Comparison of ENCODE assay signal across 27 cellular contexts in the genomic region with DNA sequence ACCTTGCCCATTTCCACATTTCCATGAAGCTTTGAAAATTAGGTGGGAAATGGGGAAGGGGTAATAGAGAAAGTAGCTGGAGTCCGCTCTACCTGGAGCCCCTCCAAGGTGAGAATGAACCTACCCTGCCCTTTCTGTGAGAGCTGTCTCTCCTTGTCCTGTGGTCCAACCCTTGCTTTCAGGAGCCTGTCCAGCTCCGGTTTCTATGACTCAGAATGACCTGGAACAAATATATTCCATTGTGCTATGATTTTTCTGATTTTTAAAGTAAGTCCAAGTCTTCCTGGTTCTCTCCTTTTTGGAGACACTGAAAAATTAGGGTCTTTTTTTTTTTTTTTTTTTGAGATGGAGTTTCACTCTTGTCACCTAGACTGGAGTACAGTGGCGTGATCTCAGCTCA.
"Had no signal": no experiment of that assay in that cellular context is flagged by ENCODE, and none has a peak within 500 bp of the region (broad histone marks: within the 10 kb centered on the region; RNA-seq: fewer than 3 reads in every experiment).

No MANE protein-coding gene starts in this region.

- H3K27ac ChIP-seq: coronary artery, esophagus squamous epithelium, neutrophil, pancreas, right lobe of liver, stomach, thyroid gland had no signal

- H3K4me1 ChIP-seq: esophagus squamous epithelium, pancreas, right lobe of liver, stomach, thyroid gland had no signal

- H3K9me3 ChIP-seq: mucosa of descending colon, neutrophil, pancreas, right lobe of liver, thyroid gland had no signal

- H3K4me3 ChIP-seq: coronary artery, esophagus squamous epithelium, lung, mucosa of descending colon, pancreas, right lobe of liver, smooth muscle cell, stomach, thyroid gland had no signal

- DNase-seq: dermis blood vessel endothelial cell; effector memory CD4-positive, alpha-beta T cell; erythroblast; esophagus squamous epithelium; hypothalamus; immature natural killer cell; mesenchymal stem cell; mucosa of descending colon; naive B cell; pancreas; right lobe of liver; stimulated activated CD4-positive, alpha-beta T cell treated with anti-CD3 and anti-CD28 coated beads, Interleukin-12 subunit alpha, Interleukin-12 subunit beta, amount 100 ng/mL, for 4 hours; stimulated activated CD4-positive, alpha-beta T cell treated with anti-CD3 and anti-CD28 coated beads, Interleukin-2, amount 100 ng/mL, for 24 hours; stimulated activated CD4-positive, alpha-beta T cell treated with anti-CD3 and anti-CD28 coated beads, Interleukin-4, amount 100 ng/mL, for 24 hours; stimulated activated naive CD4-positive, alpha-beta T cell treated with Interleukin-2 at 50 U/mL for 16 hours; stomach; thyroid gland; trophoblast cell had no signal

- ATAC-seq: mucosa of descending colon; natural killer cell treated with Interleukin-12 subunit alpha and Interleukin-12 subunit beta and Interleukin-15 and Interleukin-18, amount 100 ng/mL, for 72 hours; pancreas; right lobe of liver; stimulated activated effector memory CD8-positive, alpha-beta T cell treated with anti-CD3 and anti-CD28 coated beads, Interleukin-12 subunit alpha, Interleukin-12 subunit beta, amount 100 ng/mL, for 72 hours had no signal

- H3K36me3 ChIP-seq: esophagus squamous epithelium, neutrophil, pancreas, right lobe of liver, stomach, thyroid gland had no signal

- FAIRE-seq: endothelial cell of umbilical vein, frontal cortex, keratinocyte, pancreas had no signal

- H3K4me2 ChIP-seq: smooth muscle cell had no signal

- H3K27me3 ChIP-seq: pancreas, right lobe of liver, thyroid gland had no signal
